15 cellular contexts compared by ENCODE assay signal in the genomic region with DNA sequence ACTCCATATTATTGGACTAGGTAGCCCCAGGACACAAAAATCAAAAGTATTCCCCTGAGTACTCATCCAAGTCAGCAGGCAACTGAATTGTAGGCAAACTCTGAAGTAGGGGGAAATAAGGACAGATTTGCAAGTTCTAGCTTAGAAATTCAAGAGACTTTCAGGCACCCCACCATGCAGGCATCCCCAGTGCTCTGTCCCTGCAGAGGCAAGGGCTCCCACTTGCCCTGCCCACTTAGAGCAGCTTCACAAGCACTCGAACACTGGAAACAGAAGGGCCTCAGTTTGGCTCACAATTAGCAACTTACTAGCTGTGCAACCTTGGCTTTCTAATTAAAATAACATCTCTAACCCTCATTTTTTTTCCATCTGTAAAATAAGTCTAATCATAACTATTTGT.
DNase-seq lines count a peak whose midpoint lies in the region; ATAC-seq and TF ChIP-seq lines count a peak whose summit lies in the region.
"Had no signal": no experiment of that assay in that cellular context is flagged by ENCODE, and none has a peak within 500 bp of the region (broad histone marks: within the 10 kb centered on the region; RNA-seq: fewer than 3 reads in every experiment).

No MANE protein-coding gene starts in this region.

- POLR2A ChIA-PET in WTC11 (lab: Charles Lee): no interaction called here

- H3K4me1 Mint-ChIP-seq in WTC11 (peaks cover 7% of the 10 kb centered on the region; the same call in 1 of the 2 replicates), nephron (peaks cover 37% of the 10 kb centered on the region)
- H3K4me1 Mint-ChIP-seq in stimulated activated memory B cell treated with anti-CD40 and anti-IgM and Interleukin-4, amounts not matched to agents 10 μg/mL and 1 μg/mL and 100 μg/mL, for 72 hours: no peaks in the 10 kb centered on the region
- H3K4me1 Mint-ChIP-seq: CD4-positive, alpha-beta memory T cell had no signal

- H3K4me3 Mint-ChIP-seq in WTC11 (no peak overlapping the region), nephron (no peak overlapping the region)
- no peak overlapping the region for H3K4me3 Mint-ChIP-seq in stimulated activated memory B cell treated with anti-CD40 and anti-IgM and Interleukin-4, amounts not matched to agents 10 μg/mL and 1 μg/mL and 100 μg/mL, for 72 hours
- H3K4me3 Mint-ChIP-seq: CD4-positive, alpha-beta memory T cell; H9 had no signal

- H3K9me3 Mint-ChIP-seq in WTC11 (peaks cover 3% of the 10 kb centered on the region), nephron (no peaks in the 10 kb centered on the region)
- no peaks in the 10 kb centered on the region for H3K9me3 Mint-ChIP-seq in stimulated activated memory B cell treated with anti-CD40 and anti-IgM and Interleukin-4, amounts not matched to agents 10 μg/mL and 1 μg/mL and 100 μg/mL, for 72 hours
- H3K9me3 Mint-ChIP-seq: H9 had no signal

- no peak for TF ChIP-seq CTCF in WTC11 (IDR thresholded peaks at IDR 0.05)
- TF ChIP-seq CTCF in nephron (IDR thresholded peaks at IDR 0.05; ENCODE audit: unreplicated experiment in 3 of 3): no peak

- H3K27me3 Mint-ChIP-seq in WTC11 (ENCODE audit: low read depth) (no peaks in the 10 kb centered on the region), nephron (ENCODE audit: low read depth) (no peaks in the 10 kb centered on the region)
- no peaks in the 10 kb centered on the region for H3K27me3 Mint-ChIP-seq in stimulated activated memory B cell treated with anti-CD40 and anti-IgM and Interleukin-4, amounts not matched to agents 10 μg/mL and 1 μg/mL and 100 μg/mL, for 72 hours
- H3K27me3 Mint-ChIP-seq: CD4-positive, alpha-beta memory T cell had no signal

- DNase-seq in WTC11 (ENCODE audit: low spot score): no peak
- peak; percentile 27 for DNase-seq in iPS-NIHi7 (ENCODE audit: extremely low spot score)
- no peak for DNase-seq in effector CD8-positive, alpha-beta T cell (lab: John Stamatoyannopoulos, UW)
- DNase-seq: C1 segment of cervical spinal cord; Calu3; CD4-positive, alpha-beta memory T cell; COR-L47; DMS53; DMS79 treated with DMSO at 0.1 percent for 48 hours; GF-D8; H9 had no signal

- ATAC-seq in WTC11 (peak; percentile 73), GM21515 (IDR thresholded peaks at IDR 0.05; ENCODE audit: unreplicated experiment) (no peak)
- ATAC-seq in stimulated activated memory B cell treated with anti-CD40 and anti-IgM and Interleukin-4, amounts not matched to agents 10 μg/mL and 1 μg/mL and 100 μg/mL, for 72 hours: no peak
- ATAC-seq: HCT116 had no signal

- CTCF ChIA-PET in WTC11 (lab: Charles Lee): interaction anchor here (0.7 to 1.4 kb wide), 6 partner anchors 43 to 762 kb away, joined by 3 to 5 read pairs (median 4); no protein-coding TSS in a partner anchor

- H3K36me3 Mint-ChIP-seq in WTC11 (no peaks in the 10 kb centered on the region), nephron (ENCODE audit: low read depth) (no peaks in the 10 kb centered on the region)
- no peaks in the 10 kb centered on the region for H3K36me3 Mint-ChIP-seq in stimulated activated memory B cell treated with anti-CD40 and anti-IgM and Interleukin-4, amounts not matched to agents 10 μg/mL and 1 μg/mL and 100 μg/mL, for 72 hours
- H3K36me3 Mint-ChIP-seq: CD4-positive, alpha-beta memory T cell had no signal

- H3K27ac Mint-ChIP-seq in WTC11 (no peak overlapping the region), nephron (peak overlapping the region in 2 of 3 experiments; percentile 30 to 62)
- H3K27ac Mint-ChIP-seq in stimulated activated memory B cell treated with anti-CD40 and anti-IgM and Interleukin-4, amounts not matched to agents 10 μg/mL and 1 μg/mL and 100 μg/mL, for 72 hours: no peak overlapping the region
- H3K27ac Mint-ChIP-seq: CD4-positive, alpha-beta memory T cell; H9 had no signal

TF ChIP-seq in WTC11, 78 proteins besides CTCF, POLR2A, EP300 and RAD21:
- no peak for TF ChIP-seq ELF4 (CRISPR knock-in tag; IDR thresholded peaks at IDR 0.05; ENCODE audit: low read depth)
- no peak for TF ChIP-seq CREM (CRISPR knock-in tag; IDR thresholded peaks at IDR 0.05)
- no peak for TF ChIP-seq GTF2I (CRISPR knock-in tag; conservative IDR thresholded peaks at IDR 0.05)
- TF ChIP-seq PRRX2 (CRISPR knock-in tag; IDR thresholded peaks at IDR 0.05): no peak
- TF ChIP-seq, protein P1, sequence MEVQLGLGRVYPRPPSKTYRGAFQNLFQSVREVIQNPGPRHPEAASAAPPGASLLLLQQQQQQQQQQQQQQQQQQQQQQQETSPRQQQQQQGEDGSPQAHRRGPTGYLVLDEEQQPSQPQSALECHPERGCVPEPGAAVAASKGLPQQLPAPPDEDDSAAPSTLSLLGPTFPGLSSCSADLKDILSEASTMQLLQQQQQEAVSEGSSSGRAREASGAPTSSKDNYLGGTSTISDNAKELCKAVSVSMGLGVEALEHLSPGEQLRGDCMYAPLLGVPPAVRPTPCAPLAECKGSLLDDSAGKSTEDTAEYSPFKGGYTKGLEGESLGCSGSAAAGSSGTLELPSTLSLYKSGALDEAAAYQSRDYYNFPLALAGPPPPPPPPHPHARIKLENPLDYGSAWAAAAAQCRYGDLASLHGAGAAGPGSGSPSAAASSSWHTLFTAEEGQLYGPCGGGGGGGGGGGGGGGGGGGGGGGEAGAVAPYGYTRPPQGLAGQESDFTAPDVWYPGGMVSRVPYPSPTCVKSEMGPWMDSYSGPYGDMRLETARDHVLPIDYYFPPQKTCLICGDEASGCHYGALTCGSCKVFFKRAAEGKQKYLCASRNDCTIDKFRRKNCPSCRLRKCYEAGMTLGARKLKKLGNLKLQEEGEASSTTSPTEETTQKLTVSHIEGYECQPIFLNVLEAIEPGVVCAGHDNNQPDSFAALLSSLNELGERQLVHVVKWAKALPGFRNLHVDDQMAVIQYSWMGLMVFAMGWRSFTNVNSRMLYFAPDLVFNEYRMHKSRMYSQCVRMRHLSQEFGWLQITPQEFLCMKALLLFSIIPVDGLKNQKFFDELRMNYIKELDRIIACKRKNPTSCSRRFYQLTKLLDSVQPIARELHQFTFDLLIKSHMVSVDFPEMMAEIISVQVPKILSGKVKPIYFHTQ (CRISPR knock-in tag; IDR thresholded peaks at IDR 0.05): no peak
- TF ChIP-seq, protein P2, sequence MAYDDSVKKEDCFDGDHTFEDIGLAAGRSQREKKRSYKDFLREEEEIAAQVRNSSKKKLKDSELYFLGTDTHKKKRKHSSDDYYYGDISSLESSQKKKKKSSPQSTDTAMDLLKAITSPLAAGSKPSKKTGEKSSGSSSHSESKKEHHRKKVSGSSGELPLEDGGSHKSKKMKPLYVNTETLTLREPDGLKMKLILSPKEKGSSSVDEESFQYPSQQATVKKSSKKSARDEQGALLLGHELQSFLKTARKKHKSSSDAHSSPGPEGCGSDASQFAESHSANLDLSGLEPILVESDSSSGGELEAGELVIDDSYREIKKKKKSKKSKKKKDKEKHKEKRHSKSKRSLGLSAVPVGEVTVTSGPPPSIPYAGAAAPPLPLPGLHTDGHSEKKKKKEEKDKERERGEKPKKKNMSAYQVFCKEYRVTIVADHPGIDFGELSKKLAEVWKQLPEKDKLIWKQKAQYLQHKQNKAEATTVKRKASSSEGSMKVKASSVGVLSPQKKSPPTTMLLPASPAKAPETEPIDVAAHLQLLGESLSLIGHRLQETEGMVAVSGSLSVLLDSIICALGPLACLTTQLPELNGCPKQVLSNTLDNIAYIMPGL (CRISPR knock-in tag; IDR thresholded peaks at IDR 0.05): no peak
- TF ChIP-seq, protein P3, sequence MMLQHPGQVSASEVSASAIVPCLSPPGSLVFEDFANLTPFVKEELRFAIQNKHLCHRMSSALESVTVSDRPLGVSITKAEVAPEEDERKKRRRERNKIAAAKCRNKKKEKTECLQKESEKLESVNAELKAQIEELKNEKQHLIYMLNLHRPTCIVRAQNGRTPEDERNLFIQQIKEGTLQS (CRISPR knock-in tag; conservative IDR thresholded peaks at IDR 0.05): no peak
- no peak for TF ChIP-seq ZNF219 (CRISPR knock-in tag; IDR thresholded peaks at IDR 0.05; ENCODE audit: borderline replicate concordance)
- no peak for TF ChIP-seq ZNF423 (CRISPR knock-in tag; IDR thresholded peaks at IDR 0.05)
- no peak for TF ChIP-seq GRHL2 (CRISPR knock-in tag; IDR thresholded peaks at IDR 0.05; ENCODE audit: insufficient replicate concordance, severe bottlenecking)

Comparison
In these comparisons a context has a peak if more than half of its experiments do, and no peak if none do; other contexts are left out.
1. H3K27ac Mint-ChIP-seq: peak in nephron (2 of 3); none in WTC11 (single experiment) and stimulated activated memory B cell treated with anti-CD40 and anti-IgM and Interleukin-4, amounts not matched to agents 10 μg/mL and 1 μg/mL and 100 μg/mL, for 72 hours (single experiment).